Comparison of ENCODE assay signal across 25 cellular contexts in genomic region chr6:112581015-112581414, GRCh38.
"Had no signal": no experiment of that assay in that cellular context is flagged by ENCODE, and none has a peak within 500 bp of the region (broad histone marks: within the 10 kb centered on the region; RNA-seq: fewer than 3 reads in every experiment).

No MANE protein-coding gene starts in this region.

- FAIRE-seq: endometrium, islet of Langerhans, keratinocyte had no signal

- H3K4me1 ChIP-seq: colonic mucosa, esophagus squamous epithelium, gastrocnemius medialis, heart right ventricle, left lung, lower lobe of right lung had no signal

- H3K36me3 ChIP-seq: colonic mucosa, esophagus squamous epithelium, gastrocnemius medialis, heart right ventricle, left lung, lower lobe of right lung had no signal

- DNase-seq: colonic mucosa; cortex of kidney; effector CD8-positive, alpha-beta T cell; effector memory CD8-positive, alpha-beta T cell; endodermal cell; erythroblast; esophagus squamous epithelium; foreskin fibroblast; foreskin melanocyte; gastrocnemius medialis; glutamatergic neuron; head of caudate nucleus; heart right ventricle; hippocampal formation; left cardiac atrium; left lung; left ventricle myocardium superior; lower lobe of right lung; mesenchymal stem cell; mucosa of descending colon had no signal

- ATAC-seq: effector memory CD8-positive, alpha-beta T cell; esophagus mucosa; gastrocnemius medialis; heart right ventricle; left cardiac atrium; left lung; left ventricle myocardium superior; lower lobe of right lung; mucosa of descending colon had no signal

- H3K27ac ChIP-seq: colonic mucosa, epithelial cell of prostate, esophagus squamous epithelium, gastrocnemius medialis, heart right ventricle, left lung, lower lobe of right lung had no signal

- H3K9me3 ChIP-seq: colonic mucosa, esophagus squamous epithelium, gastrocnemius medialis, lower lobe of right lung, mucosa of descending colon had no signal

- H3K27me3 ChIP-seq: colonic mucosa, esophagus squamous epithelium, gastrocnemius medialis, heart right ventricle, left lung had no signal

- H3K4me3 ChIP-seq: colonic mucosa, esophagus squamous epithelium, gastrocnemius medialis, heart right ventricle, left lung, lower lobe of right lung, mucosa of descending colon had no signal
